In the genomic region with DNA sequence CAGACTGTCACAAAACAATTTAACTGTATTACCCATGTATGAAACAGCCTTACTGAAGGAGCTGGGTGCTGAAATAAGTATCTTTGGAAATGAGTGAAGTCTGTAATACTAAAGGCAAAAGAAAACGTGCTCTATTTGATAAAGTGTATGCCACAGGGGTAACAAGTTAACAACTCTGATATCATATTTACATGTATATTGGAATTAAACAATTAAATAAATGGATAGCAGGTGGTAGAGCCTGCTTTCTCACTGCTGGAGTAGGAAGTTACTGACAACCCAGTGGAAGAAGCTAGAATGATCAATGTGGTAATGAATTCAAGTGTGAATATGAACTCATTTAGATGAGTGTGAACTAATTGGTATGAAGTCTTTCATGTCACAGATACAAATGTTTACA, we compare ENCODE assay signal across 26 cellular contexts.
"Had no signal": no experiment of that assay in that cellular context is flagged by ENCODE, and none has a peak within 500 bp of the region (broad histone marks: within the 10 kb centered on the region; RNA-seq: fewer than 3 reads in every experiment).

No MANE protein-coding gene starts in this region.

- H3K9me3 ChIP-seq: esophagus squamous epithelium, gastrocnemius medialis, left lung, lower lobe of right lung had no signal

- H3K4me1 ChIP-seq: esophagus squamous epithelium, gastrocnemius medialis, heart right ventricle, left lung, lower lobe of right lung had no signal

- H3K27ac ChIP-seq: epithelial cell of prostate, esophagus squamous epithelium, gastrocnemius medialis, heart right ventricle, left lung, lower lobe of right lung had no signal

- H3K4me3 ChIP-seq: esophagus squamous epithelium, gastrocnemius medialis, heart right ventricle, left lung, lower lobe of right lung had no signal

- H3K27me3 ChIP-seq: esophagus squamous epithelium, gastrocnemius medialis, heart right ventricle, left lung had no signal

- DNase-seq: cortex of kidney; effector CD8-positive, alpha-beta T cell; effector memory CD8-positive, alpha-beta T cell; endodermal cell; erythroblast; esophagus squamous epithelium; foreskin fibroblast; foreskin melanocyte; gastrocnemius medialis; glutamatergic neuron; head of caudate nucleus; heart right ventricle; hippocampal formation; left cardiac atrium; left lung; left ventricle myocardium superior; lower lobe of right lung; mesendoderm; midbrain; naive thymus-derived CD4-positive, alpha-beta T cell; natural killer cell had no signal

- FAIRE-seq: endometrium, islet of Langerhans, keratinocyte had no signal

- H3K36me3 ChIP-seq: esophagus squamous epithelium, gastrocnemius medialis, heart right ventricle, left lung, lower lobe of right lung had no signal

- ATAC-seq: effector memory CD8-positive, alpha-beta T cell; esophagus mucosa; gastrocnemius medialis; heart right ventricle; left cardiac atrium; left lung; left ventricle myocardium superior; lower lobe of right lung; naive thymus-derived CD4-positive, alpha-beta T cell; natural killer cell had no signal
